34 cellular contexts compared by ENCODE assay signal in genomic region chr1:231050395-231050794, GRCh38.
"Had no signal": no experiment of that assay in that cellular context is flagged by ENCODE, and none has a peak within 500 bp of the region (broad histone marks: within the 10 kb centered on the region; RNA-seq: fewer than 3 reads in every experiment).

No MANE protein-coding gene starts in this region.

- DNase-seq: Karpas-422, Kasumi-1, MG63, MM.1S, MV-4-11, NCI-H1048, NCI-H1092 treated with DMSO at 0.1 percent for 48 hours, NCI-H1105, NCI-H1105 treated with DMSO at 0.1 percent for 48 hours, NCI-H1417, NCI-H1417 treated with DMSO at 0.1 percent for 48 hours, NCI-H1436, NCI-H1436 treated with DMSO at 0.1 percent for 48 hours, NCI-H146, NCI-H1694, NCI-H1694 treated with DMSO at 0.1 percent for 48 hours, NCI-H187, NCI-H187 treated with DMSO at 0.1 percent for 48 hours, NCI-H1930, NCI-H2029, NCI-H2029 treated with DMSO at 0.1 percent for 48 hours, NCI-H2081, NCI-H2081 treated with DMSO at 0.1 percent for 48 hours, NCI-H2107, NCI-H2171, NCI-H2171 treated with DMSO at 0.1 percent for 48 hours, NCI-H2227 treated with DMSO at 0.1 percent for 48 hours, NCI-H226, NCI-H345, NCI-H446, NCI-H446 treated with DMSO at 0.1 percent for 48 hours, NCI-H510A, NCI-H510A treated with DMSO at 0.1 percent for 48 hours, NCI-H524 had no signal

- H3K9me3 ChIP-seq: MG63 had no signal

- H3K4me3 ChIP-seq: MG63 had no signal

- H3K36me3 ChIP-seq: MG63 had no signal
